ENCODE assay signal across 8 cellular contexts in genomic region chr9:33263131-33263935, GRCh38. TPM values are rescaled to one million over a fixed set of nuclear protein-coding genes. Genes with fewer than 3 reads are reported as not detected.
DNase-seq lines count a peak whose midpoint lies in the region; ATAC-seq and FAIRE-seq lines count a peak whose summit lies in the region.

No MANE protein-coding gene starts in this region.

- H3K4me3 ChIP-seq in SJCRH30 (peak overlapping the region; percentile 93), mesodermal cell (ENCODE audit: extremely low read depth, insufficient read depth, low read length, poor library complexity, severe bottlenecking) (peak overlapping the region; percentile 90)
- peak overlapping the region; percentile 93 for H3K4me3 ChIP-seq in effector memory CD4-positive, alpha-beta T cell (ENCODE audit: insufficient read depth, low read depth, low read length, poor library complexity, severe bottlenecking)

- DNase-seq in DMS79 treated with DMSO at 0.1 percent for 48 hours (lab: John Stamatoyannopoulos, UW) (peak; percentile 41), DMS79 (lab: John Stamatoyannopoulos, UW) (no peak), SJCRH30 (peak; percentile 11 to 37), urothelium cell line (ENCODE audit: low spot score) (peak; percentile 27)
- no peak for DNase-seq in effector memory CD4-positive, alpha-beta T cell

- H3K36me3 ChIP-seq in SJCRH30 (peaks cover 51% of the 10 kb centered on the region), mesodermal cell (ENCODE audit: control insufficient read depth, insufficient read depth, low read length) (peaks cover 66% of the 10 kb centered on the region)
- peaks cover 47% of the 10 kb centered on the region for H3K36me3 ChIP-seq in effector memory CD4-positive, alpha-beta T cell (ENCODE audit: control insufficient read depth, insufficient read depth, low read length)

- FAIRE-seq in urothelium cell line (lab: Jason Lieb, UNC), result peak; percentile 35

- WGBS in mesodermal cell (ENCODE audit: insufficient coverage in 2 of 2), 2 experiments, result 7 to 12% methylated on average over 15 to 19 of the region's 20 CpGs

- H3K4me1 ChIP-seq in SJCRH30, result peaks cover 2% of the 10 kb centered on the region
- H3K4me1 ChIP-seq in effector memory CD4-positive, alpha-beta T cell (ENCODE audit: control insufficient read depth, insufficient read depth, low read length, poor library complexity, severe bottlenecking), result peaks cover 22% of the 10 kb centered on the region
- H3K4me1 ChIP-seq in mesodermal cell (ENCODE audit: control insufficient read depth, insufficient read depth, low read length, poor library complexity, severe bottlenecking), result no peaks in the 10 kb centered on the region

- H3K27me3 ChIP-seq in SJCRH30, result no peaks in the 10 kb centered on the region
- no peaks in the 10 kb centered on the region for H3K27me3 ChIP-seq in effector memory CD4-positive, alpha-beta T cell (replicated peaks; ENCODE audit: control insufficient read depth, insufficient read depth, low read length, poor library complexity, severe bottlenecking)

- H3K9me3 ChIP-seq in SJCRH30 (replicated peaks), result no peaks in the 10 kb centered on the region
- H3K9me3 ChIP-seq in effector memory CD4-positive, alpha-beta T cell (ENCODE audit: control insufficient read depth, low read length), result no peaks in the 10 kb centered on the region
- no peaks in the 10 kb centered on the region for H3K9me3 ChIP-seq in mesodermal cell (ENCODE audit: control insufficient read depth, low read length)

- H3K27ac ChIP-seq in SJCRH30 (peak overlapping the region; percentile 75), mesodermal cell (ENCODE audit: low read depth, low read length, severe bottlenecking) (no peak overlapping the region)
- peak overlapping the region; percentile 82 for H3K27ac ChIP-seq in effector memory CD4-positive, alpha-beta T cell (ENCODE audit: insufficient read depth, low read length, poor library complexity, severe bottlenecking)

- peak; percentile 3 for ATAC-seq in HG02852 (IDR thresholded peaks at IDR 0.05; ENCODE audit: unreplicated experiment)
- ATAC-seq in HG03139 (IDR thresholded peaks at IDR 0.05; ENCODE audit: unreplicated experiment), result no peak

RNA-seq across cellular contexts. Expression of gene BAG1, which starts 1.2 kb away (rescaled TPM):
- total RNA-seq in SJCRH30 (2014; rRNA removed; shearing (Covaris generic)), result 48.2 and 58.4 TPM in 2 replicates
- 22.3 TPM for polyA plus RNA-seq in mesodermal cell (2013, experiment 1 of 2)
- 20.7 TPM for polyA plus RNA-seq in mesodermal cell (2013, experiment 2 of 2)

RNA-seq across cellular contexts. Expression of gene CHMP5, which starts 1.5 kb away (rescaled TPM):
- total RNA-seq in SJCRH30 (2014; rRNA removed; shearing (Covaris generic)), result 67.6 and 74.5 TPM in 2 replicates
- 104 TPM for polyA plus RNA-seq in mesodermal cell (2013, experiment 1 of 2)
- 113 TPM for polyA plus RNA-seq in mesodermal cell (2013, experiment 2 of 2)

RNA-seq across cellular contexts. Expression of gene SPINK4, which starts 23.4 kb away (rescaled TPM):
- not detected in 2 replicates for total RNA-seq in SJCRH30 (2014; rRNA removed; shearing (Covaris generic))
- polyA plus RNA-seq in mesodermal cell (2013, experiment 1 of 2), result 1.7 TPM
- polyA plus RNA-seq in mesodermal cell (2013, experiment 2 of 2), result not detected

RNA-seq across cellular contexts. Expression of gene NFX1, which starts 27.0 kb away (rescaled TPM):
- 22.2 and 22.6 TPM in 2 replicates for total RNA-seq in SJCRH30 (2014; rRNA removed; shearing (Covaris generic))
- polyA plus RNA-seq in mesodermal cell (2013, experiment 1 of 2), result 20.7 TPM
- 19.2 TPM for polyA plus RNA-seq in mesodermal cell (2013, experiment 2 of 2)

Comparison
In these comparisons a context has a peak if more than half of its experiments do, and no peak if none do; other contexts are left out.
1. DNase-seq: peak in DMS79 treated with DMSO at 0.1 percent for 48 hours (single experiment), SJCRH30 (2 of 2) and urothelium cell line (single experiment); none in DMS79 (single experiment) and effector memory CD4-positive, alpha-beta T cell (0 of 3).
2. Peak in every context shown above with its lines, with median percentiles within 50 percentile points of each other: H3K4me3 ChIP-seq.